Comparison of ENCODE assay signal across 8 cellular contexts in genomic region chr19:48719263-48720171, GRCh38. TPM values are rescaled to one million over a fixed set of nuclear protein-coding genes. Genes with fewer than 3 reads are reported as not detected.
DNase-seq lines count a peak whose midpoint lies in the region; ATAC-seq and TF ChIP-seq lines count a peak whose summit lies in the region.

Gene MAMSTR, minus strand, starts transcription at chr19:48719725. Its CDS starts 694 bp downstream, at chr19:48719031.

- H3K4me3 ChIP-seq in fibroblast of lung (replicated peaks in 1 of 4; ENCODE audit: control extremely low read depth in 1 of 4, insufficient read depth in 1 of 4, low read depth in 3 of 4, low read length in 4 of 4): peak within 1 kb of the TSS; percentile 64 to 73 (median 68)
- H3K4me3 ChIP-seq in prostate gland: peak within 1 kb of the TSS; percentile 33 to 56

- H3K4me2 ChIP-seq in fibroblast of lung (ENCODE audit: extremely low read depth, insufficient read depth, low read length): peak within 1 kb of the TSS; percentile 80

- TF ChIP-seq CTCF in RWPE1 (conservative IDR thresholded peaks at IDR 0.05; ENCODE audit: low read depth) (no peak), fibroblast of lung (conservative IDR thresholded peaks at IDR 0.05 in 1 of 2, IDR thresholded peaks at IDR 0.05 in 1 of 2; ENCODE audit: low read depth in 1 of 2, low read length in 2 of 2) (no peak), prostate gland (IDR thresholded peaks at IDR 0.05) (no peak), foreskin keratinocyte (conservative IDR thresholded peaks at IDR 0.05) (no peak)

- H3K4me1 ChIP-seq in ES-I3 (ENCODE audit: insufficient read depth, low read length) (peaks cover 14% of the 10 kb centered on the region; the same call in 1 of the 2 replicates), fibroblast of lung (ENCODE audit: control insufficient read depth, extremely low read depth, insufficient read depth, low read length) (peaks cover 6% of the 10 kb centered on the region), prostate gland (replicated peaks) (peaks cover 8% of the 10 kb centered on the region), foreskin keratinocyte (peaks cover 6% of the 10 kb centered on the region)

- 72% methylated on average over 33 of the region's 33 CpGs for WGBS in prostate gland

- H3K27ac ChIP-seq in RWPE1 (peak within 1 kb of the TSS; percentile 91), fibroblast of lung (ENCODE audit: insufficient read depth, low read length) (peak within 1 kb of the TSS; percentile 88), prostate gland (peak within 1 kb of the TSS; percentile 72 to 90), foreskin keratinocyte (no peak within 1 kb of the TSS)

- H3K36me3 ChIP-seq in ES-I3 (ENCODE audit: insufficient read depth, low read length) (no peaks in the 10 kb centered on the region), fibroblast of lung (ENCODE audit: control insufficient read depth, insufficient read depth, low read length) (no peaks in the 10 kb centered on the region), prostate gland (no peaks in the 10 kb centered on the region)

- no peaks in the 10 kb centered on the region for H4K20me1 ChIP-seq in fibroblast of lung (ENCODE audit: control insufficient read depth, extremely low read depth, insufficient read depth, low read length)

- H3K9ac ChIP-seq in ES-I3 (ENCODE audit: low read depth, low read length): peak within 1 kb of the TSS; percentile 79; the same call in 1 of the 2 replicates
- H3K9ac ChIP-seq in fibroblast of lung (ENCODE audit: insufficient read depth, low read length): no peak within 1 kb of the TSS

- no peaks in the 10 kb centered on the region for H3K9me3 ChIP-seq in ES-I3 (ENCODE audit: control insufficient read depth, insufficient read depth, low read length)
- no peaks in the 10 kb centered on the region for H3K9me3 ChIP-seq in fibroblast of lung (ENCODE audit: control insufficient read depth, insufficient read depth, low read depth, low read length)
- H3K9me3 ChIP-seq in prostate gland: no peaks in the 10 kb centered on the region

- H3K27me3 ChIP-seq in fibroblast of lung (ENCODE audit: control insufficient read depth, insufficient read depth, low read length) (no peaks in the 10 kb centered on the region), prostate gland (replicated peaks; ENCODE audit: insufficient read depth) (no peaks in the 10 kb centered on the region), foreskin keratinocyte (no peaks in the 10 kb centered on the region)

- no peaks in the 10 kb centered on the region for H3K79me2 ChIP-seq in fibroblast of lung (ENCODE audit: control insufficient read depth, insufficient read depth, low read length)

- POLR2A ChIA-PET in RWPE1 (lab: Yijun Ruan, JAX; ENCODE audit: low non-redundant PET): no interaction called here

- intact Hi-C loops in prostate gland (cut with DNase I): no loop called here

- CTCF ChIA-PET in RWPE1 (lab: Yijun Ruan, JAX): interaction anchor here (1.4 kb wide), 1 partner anchor 19 kb away, joined by 7 read pairs; no protein-coding TSS in a partner anchor

- DNase-seq in RWPE1 (ENCODE audit: low spot score): no peak
- DNase-seq in fibroblast of lung (ENCODE audit: low read depth in 2 of 2): no peak
- DNase-seq in prostate gland (ENCODE audit: low spot score): no peak
- no peak for DNase-seq in foreskin keratinocyte
- no peak for DNase-seq in retina
- DNase-seq in A172 (ENCODE audit: low spot score): no peak

- TF ChIP-seq POLR2A in prostate gland (IDR thresholded peaks at IDR 0.05): no peak

- H2AFZ ChIP-seq in fibroblast of lung (ENCODE audit: low read length): peak within 1 kb of the TSS; percentile 66

- ATAC-seq in foreskin keratinocyte: no peak
- ATAC-seq in HG03439 (IDR thresholded peaks at IDR 0.05; ENCODE audit: unreplicated experiment): no peak

RNA-seq across cellular contexts. Expression of gene MAMSTR, which starts in this region (rescaled TPM):
- total RNA-seq in fibroblast of lung (0.51 and 0.99 TPM in 2 replicates), prostate gland (10 to 100 TPM in 1 of 2 donors, 1 to 10 TPM in 1; 2.6 to 13.9 TPM), foreskin keratinocyte (1.5 and 2.1 TPM in 2 replicates)
- polyA plus RNA-seq in fibroblast of lung (0.84 and 1.8 TPM in 2 replicates), foreskin keratinocyte (2.6 and 3.8 TPM in 2 replicates)
- polyA plus RNA-seq in fibroblast of lung (2012): 2.9 and 6.0 TPM in 2 replicates
- 6.6 and 14.4 TPM in 2 replicates for polyA minus RNA-seq in fibroblast of lung (ENCODE audit: low replicate concordance)
- total RNA-seq in A172 (2014; rRNA removed; shearing (Covaris generic)): 0.93 and 1.1 TPM in 2 replicates
